ENCODE assay signal across 13 cellular contexts in the genomic region with DNA sequence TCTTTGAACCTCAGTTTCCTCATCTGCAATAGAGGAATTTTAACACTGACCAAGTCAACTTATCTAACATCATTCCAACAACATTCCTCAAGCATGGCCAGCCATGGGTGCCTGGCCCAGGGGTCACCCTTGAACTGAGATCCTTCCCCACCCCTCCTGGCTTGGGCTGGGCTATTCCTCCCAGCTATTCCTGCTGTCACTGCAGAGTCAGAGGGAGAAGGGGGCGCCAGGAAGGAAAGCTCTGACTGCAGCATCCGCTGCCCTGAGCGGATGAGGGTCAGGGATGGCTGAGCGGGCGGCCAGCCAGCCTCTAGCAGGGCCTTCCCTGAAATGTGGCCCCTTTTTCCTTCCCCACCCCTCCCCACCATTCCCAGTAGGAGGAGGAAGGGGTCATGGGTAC. TPM values are rescaled to one million over a fixed set of nuclear protein-coding genes. Genes with fewer than 3 reads are reported as not detected.
DNase-seq lines count a peak whose midpoint lies in the region; ATAC-seq, FAIRE-seq and TF ChIP-seq lines count a peak whose summit lies in the region.
"Had no signal": no experiment of that assay in that cellular context is flagged by ENCODE, and none has a peak within 500 bp of the region (broad histone marks: within the 10 kb centered on the region; RNA-seq: fewer than 3 reads in every experiment).

No MANE protein-coding gene starts in this region.

- no peak for DNase-seq in astrocyte (ENCODE audit: low read depth)
- DNase-seq in keratinocyte (ENCODE audit: low read depth, low spot score), result no peak
- no peak for DNase-seq in NCI-H1436 treated with DMSO at 0.1 percent for 48 hours (lab: John Stamatoyannopoulos, UW)
- no peak for DNase-seq in stimulated activated CD4-positive, alpha-beta T cell treated with anti-CD3 and anti-CD28 coated beads, Interleukin-12 subunit alpha, Interleukin-12 subunit beta, amount 100 ng/mL, for 4 hours
- DNase-seq in activated CD4-positive, alpha-beta T cell treated with anti-CD3 and anti-CD28 coated beads for 36 hours, result no peak
- DNase-seq in UCSD-AML1 (lab: John Stamatoyannopoulos, UW; ENCODE audit: unreplicated experiment), result no peak
- DNase-seq: activated naive CD4-positive, alpha-beta T cell; SIG-M5 had no signal

- no peaks in the 10 kb centered on the region for H3K9me3 ChIP-seq in BLaER1 treated with 17β-estradiol and CSF1 and Interleukin-3, amounts not matched to agents 10 nM and 100 nM (replicated peaks in 1 of 11)
- H3K9me3 ChIP-seq in astrocyte (ENCODE audit: insufficient read depth, low read depth, low read length) (no peaks in the 10 kb centered on the region), keratinocyte (ENCODE audit: control insufficient read depth, low read depth, low read length) (no peaks in the 10 kb centered on the region)

- ATAC-seq in activated CD4-positive, alpha-beta T cell treated with anti-CD3 and anti-CD28 coated beads for 36 hours, result no peak

- peaks cover 46 to 91% (median 79%) of the 10 kb centered on the region in 10 experiments for H3K4me1 ChIP-seq in BLaER1 treated with 17β-estradiol and CSF1 and Interleukin-3, amounts not matched to agents 10 nM and 100 nM
- peaks cover 60% of the 10 kb centered on the region for H3K4me1 ChIP-seq in astrocyte (ENCODE audit: insufficient read depth, low read length)
- peaks cover 71% of the 10 kb centered on the region for H3K4me1 ChIP-seq in keratinocyte (ENCODE audit: control insufficient read depth, extremely low read depth, insufficient read depth, low read length)
- H3K4me1 ChIP-seq in rectal smooth muscle tissue (ENCODE audit: control insufficient read depth, insufficient read depth, low read length), result peaks cover 47% of the 10 kb centered on the region

- H2AFZ ChIP-seq in astrocyte (ENCODE audit: low read depth, low read length) (no peak overlapping the region), keratinocyte (ENCODE audit: control insufficient read depth, low read length) (no peak overlapping the region)

- H3K4me2 ChIP-seq in BLaER1 treated with 17β-estradiol and CSF1 and Interleukin-3, amounts not matched to agents 10 nM and 100 nM, result peak overlapping the region in 9 of 11 experiments; percentile 1 to 62 (median 51); a peak in 15 of 22 replicates
- peak overlapping the region; percentile 4 for H3K4me2 ChIP-seq in astrocyte (ENCODE audit: low read length)
- peak overlapping the region; percentile 82 for H3K4me2 ChIP-seq in keratinocyte (ENCODE audit: control insufficient read depth, extremely low read depth, insufficient read depth, low read depth, low read length)

- no peaks in the 10 kb centered on the region for H3K9me3 Mint-ChIP-seq in astrocyte (ENCODE audit: unreplicated experiment)
- no peaks in the 10 kb centered on the region for H3K9me3 Mint-ChIP-seq in activated CD4-positive, alpha-beta T cell treated with anti-CD3 and anti-CD28 coated beads for 36 hours (ENCODE audit: low read depth)
- H3K9me3 Mint-ChIP-seq: dendritic cell treated with granulocyte-macrophage colony-stimulating factor and Interleukin-4, amounts not matched to agents 40 ng/mL and 50 ng/mL, for 4 days had no signal

- H3K36me3 ChIP-seq in BLaER1 treated with 17β-estradiol and CSF1 and Interleukin-3, amounts not matched to agents 10 nM and 100 nM, result no peaks in the 10 kb centered on the region
- H3K36me3 ChIP-seq in astrocyte (ENCODE audit: insufficient read depth, low read length), result no peaks in the 10 kb centered on the region
- peaks cover 34 to 35% of the 10 kb centered on the region in 2 experiments for H3K36me3 ChIP-seq in keratinocyte (ENCODE audit: control insufficient read depth in 2 of 2, extremely low read depth in 1 of 2, insufficient read depth in 2 of 2, low read length in 2 of 2)
- H3K36me3 ChIP-seq in rectal smooth muscle tissue (ENCODE audit: control insufficient read depth, insufficient read depth, low read length), result peaks cover 7% of the 10 kb centered on the region

- H3K4me3 Mint-ChIP-seq in astrocyte (ENCODE audit: unreplicated experiment), result no peak overlapping the region
- H3K4me3 Mint-ChIP-seq in activated CD4-positive, alpha-beta T cell treated with anti-CD3 and anti-CD28 coated beads for 36 hours, result no peak overlapping the region
- H3K4me3 Mint-ChIP-seq: dendritic cell treated with granulocyte-macrophage colony-stimulating factor and Interleukin-4, amounts not matched to agents 40 ng/mL and 50 ng/mL, for 4 days had no signal

- H3K4me1 Mint-ChIP-seq in astrocyte (ENCODE audit: low read depth, unreplicated experiment), result peaks cover 23% of the 10 kb centered on the region
- H3K4me1 Mint-ChIP-seq in activated CD4-positive, alpha-beta T cell treated with anti-CD3 and anti-CD28 coated beads for 36 hours, result peaks cover 2% of the 10 kb centered on the region

- CTCF ChIA-PET in activated CD4-positive, alpha-beta T cell treated with anti-CD3 and anti-CD28 coated beads for 36 hours (lab: Charles Lee), result interaction anchor here (0.7 to 1.1 kb wide), 2 partner anchors 16 to 360 kb away, joined by 3 read pairs; no protein-coding TSS in a partner anchor

- peaks cover 0 to 15% (median 0%) of the 10 kb centered on the region in 11 experiments; a peak in 1 of 22 replicates for H4K20me1 ChIP-seq in BLaER1 treated with 17β-estradiol and CSF1 and Interleukin-3, amounts not matched to agents 10 nM and 100 nM
- H4K20me1 ChIP-seq in astrocyte (ENCODE audit: insufficient read depth, low read length) (no peaks in the 10 kb centered on the region), keratinocyte (ENCODE audit: control insufficient read depth, extremely low read depth, insufficient read depth, low read length) (peaks cover 35% of the 10 kb centered on the region)

- TF ChIP-seq CTCF in astrocyte (IDR thresholded peaks at IDR 0.05; ENCODE audit: insufficient read depth, low read depth, low read length) (no peak), keratinocyte (optimal IDR thresholded peaks at IDR 0.05 in 1 of 3, IDR thresholded peaks at IDR 0.05 in 1 of 3, conservative IDR thresholded peaks at IDR 0.05 in 1 of 3; ENCODE audit: extremely low read depth in 1 of 3, insufficient read depth in 2 of 3, low read length in 3 of 3) (no peak)

- H3K9me1 ChIP-seq in keratinocyte (ENCODE audit: control insufficient read depth, extremely low read depth, insufficient read depth, low read length), result peaks cover 5% of the 10 kb centered on the region

- POLR2A ChIA-PET in activated CD4-positive, alpha-beta T cell treated with anti-CD3 and anti-CD28 coated beads for 36 hours (lab: Charles Lee), result no interaction called here

- H3K79me2 ChIP-seq in astrocyte (ENCODE audit: insufficient read depth, low read length) (no peaks in the 10 kb centered on the region), keratinocyte (ENCODE audit: control insufficient read depth, insufficient read depth, low read length) (peaks cover 66% of the 10 kb centered on the region)

- H3K27ac ChIP-seq in BLaER1 treated with 17β-estradiol and CSF1 and Interleukin-3, amounts not matched to agents 10 nM and 100 nM, result no peak overlapping the region
- no peak overlapping the region for H3K27ac ChIP-seq in astrocyte (ENCODE audit: low read depth, low read length)
- H3K27ac ChIP-seq in keratinocyte (ENCODE audit: control insufficient read depth, insufficient read depth, low read length), result no peak overlapping the region
- H3K27ac ChIP-seq in rectal smooth muscle tissue (ENCODE audit: low read depth, low read length), result peak overlapping the region; percentile 97

- peaks cover 24% of the 10 kb centered on the region for H3K27me3 Mint-ChIP-seq in astrocyte (ENCODE audit: low read depth, unreplicated experiment)
- H3K27me3 Mint-ChIP-seq in activated CD4-positive, alpha-beta T cell treated with anti-CD3 and anti-CD28 coated beads for 36 hours, result peaks cover 4% of the 10 kb centered on the region

- intact Hi-C loops in activated CD4-positive, alpha-beta T cell treated with anti-CD3 and anti-CD28 coated beads for 36 hours (cut with DNase I, micrococcal nuclease), result no loop called here

- no peak overlapping the region for H3K4me3 ChIP-seq in BLaER1 treated with 17β-estradiol and CSF1 and Interleukin-3, amounts not matched to agents 10 nM and 100 nM
- H3K4me3 ChIP-seq in astrocyte (ENCODE audit: insufficient read depth, low read depth, low read length), result no peak overlapping the region
- peak overlapping the region; percentile 20 to 60 (median 54) for H3K4me3 ChIP-seq in keratinocyte (ENCODE audit: control insufficient read depth in 2 of 3, extremely low read depth in 1 of 3, insufficient read depth in 2 of 3, low read depth in 1 of 3, low read length in 3 of 3)
- peak overlapping the region; percentile 50 for H3K4me3 ChIP-seq in rectal smooth muscle tissue (ENCODE audit: low read length)

- no peak overlapping the region for H3K9ac ChIP-seq in BLaER1 treated with 17β-estradiol and CSF1 and Interleukin-3, amounts not matched to agents 10 nM and 100 nM
- H3K9ac ChIP-seq in astrocyte (ENCODE audit: low read length) (no peak overlapping the region), keratinocyte (ENCODE audit: control insufficient read depth, extremely low read depth, insufficient read depth, low read length) (peak overlapping the region; percentile 18), rectal smooth muscle tissue (ENCODE audit: low read length) (peak overlapping the region; percentile 39)

- no peak for FAIRE-seq in astrocyte (lab: Jason Lieb, UNC)
- no peak for FAIRE-seq in keratinocyte (lab: Jason Lieb, UNC)
- FAIRE-seq: H54 had no signal

- H3K36me3 Mint-ChIP-seq in astrocyte (ENCODE audit: low read depth, unreplicated experiment), result peaks cover 3% of the 10 kb centered on the region
- no peaks in the 10 kb centered on the region for H3K36me3 Mint-ChIP-seq in activated CD4-positive, alpha-beta T cell treated with anti-CD3 and anti-CD28 coated beads for 36 hours (ENCODE audit: low read depth)

- peaks cover 0 to 14% (median 0%) of the 10 kb centered on the region in 11 experiments; a peak in 3 of 22 replicates for H3K27me3 ChIP-seq in BLaER1 treated with 17β-estradiol and CSF1 and Interleukin-3, amounts not matched to agents 10 nM and 100 nM
- H3K27me3 ChIP-seq in astrocyte (ENCODE audit: insufficient read depth, low read length) (no peaks in the 10 kb centered on the region), keratinocyte (ENCODE audit: control insufficient read depth, extremely low read depth, insufficient read depth, low read length) (no peaks in the 10 kb centered on the region), rectal smooth muscle tissue (ENCODE audit: control insufficient read depth, insufficient read depth, low read length) (no peaks in the 10 kb centered on the region)

- dilution Hi-C loops in keratinocyte (cut with MboI; ENCODE audit: extremely low pct_ligation_motif_present, low sequenced_read_pairs), result no loop called here

- no peak overlapping the region for H3K27ac Mint-ChIP-seq in astrocyte (ENCODE audit: unreplicated experiment)
- H3K27ac Mint-ChIP-seq in activated CD4-positive, alpha-beta T cell treated with anti-CD3 and anti-CD28 coated beads for 36 hours, result no peak overlapping the region
- H3K27ac Mint-ChIP-seq: dendritic cell treated with granulocyte-macrophage colony-stimulating factor and Interleukin-4, amounts not matched to agents 40 ng/mL and 50 ng/mL, for 4 days had no signal

RNA-seq across cellular contexts. Expression of a gene that starts 3.1 kb away (rescaled TPM):
- total RNA-seq in astrocyte, result 3.9 and 5.7 TPM in 2 replicates
- polyA plus RNA-seq in keratinocyte, result 189 to 315 TPM (median 275 TPM) in 3 replicates
- 26.1 TPM for polyA plus RNA-seq in keratinocyte (2011; ENCODE audit: low read depth)
- polyA plus RNA-seq in keratinocyte (2011; cell fraction: cytosol; rRNA removed), result 110 and 149 TPM in 2 replicates
- 323 and 403 TPM in 2 replicates for polyA plus RNA-seq in keratinocyte (2011; cell fraction: nucleus; rRNA removed)
- 93.3 and 275 TPM in 2 replicates for polyA plus RNA-seq in keratinocyte (2012; ENCODE audit: low replicate concordance)
- polyA minus RNA-seq in keratinocyte, result 198 to 587 TPM (median 223 TPM) in 3 replicates
- polyA minus RNA-seq in keratinocyte (2011; cell fraction: cytosol; rRNA and poly(A)+ RNA removed), result 259 TPM
- polyA minus RNA-seq in keratinocyte (2011; cell fraction: nucleus; rRNA and poly(A)+ RNA removed), result 310 and 334 TPM in 2 replicates
- not detected for total RNA-seq in activated CD4-positive, alpha-beta T cell treated with anti-CD3 and anti-CD28 coated beads for 36 hours

RNA-seq across cellular contexts. Expression of a gene that starts 38.1 kb away (rescaled TPM):
- total RNA-seq in astrocyte, result not detected in 2 replicates
- not detected in 3 replicates for polyA plus RNA-seq in keratinocyte
- polyA plus RNA-seq in keratinocyte (2011; ENCODE audit: low read depth), result not detected
- not detected in 2 replicates for polyA plus RNA-seq in keratinocyte (2011; cell fraction: cytosol; rRNA removed)
- not detected in 2 replicates for polyA plus RNA-seq in keratinocyte (2011; cell fraction: nucleus; rRNA removed)
- not detected in 2 replicates for polyA plus RNA-seq in keratinocyte (2012; ENCODE audit: low replicate concordance)
- not detected in 3 replicates for polyA minus RNA-seq in keratinocyte
- not detected for polyA minus RNA-seq in keratinocyte (2011; cell fraction: cytosol; rRNA and poly(A)+ RNA removed)
- not detected in 2 replicates for polyA minus RNA-seq in keratinocyte (2011; cell fraction: nucleus; rRNA and poly(A)+ RNA removed)
- not detected for total RNA-seq in activated CD4-positive, alpha-beta T cell treated with anti-CD3 and anti-CD28 coated beads for 36 hours
- polyA plus RNA-seq: BJ had no signal

Comparison
In these comparisons a context has a peak if more than half of its experiments do, and no peak if none do; other contexts are left out.
1. H3K4me2 ChIP-seq: peak in every context shown above with its lines; median percentile 82 in keratinocyte; 51 in BLaER1 treated with 17β-estradiol and CSF1 and Interleukin-3, amounts not matched to agents 10 nM and 100 nM; 4 in astrocyte.
2. H3K4me3 ChIP-seq: peak in keratinocyte (3 of 3) and rectal smooth muscle tissue (single experiment); none in BLaER1 treated with 17β-estradiol and CSF1 and Interleukin-3, amounts not matched to agents 10 nM and 100 nM (0 of 10) and astrocyte (single experiment).
3. H3K9ac ChIP-seq: peak in keratinocyte (single experiment) and rectal smooth muscle tissue (single experiment); none in BLaER1 treated with 17β-estradiol and CSF1 and Interleukin-3, amounts not matched to agents 10 nM and 100 nM (0 of 11) and astrocyte (single experiment).